Comparison of ENCODE assay signal across 9 cellular contexts in genomic region chr12:67483871-67484554, GRCh38.
DNase-seq lines count a peak whose midpoint lies in the region; ATAC-seq, FAIRE-seq and TF ChIP-seq lines count a peak whose summit lies in the region.
"Had no signal": no experiment of that assay in that cellular context is flagged by ENCODE, and none has a peak within 500 bp of the region (broad histone marks: within the 10 kb centered on the region; RNA-seq: fewer than 3 reads in every experiment).

No MANE protein-coding gene starts in this region.

- H3K36me3 Mint-ChIP-seq in mesothelial cell of epicardium: peaks cover 1% of the 10 kb centered on the region

- in situ Hi-C loops in transverse colon (cut with MboI; ENCODE audit: low pct_ligation_motif_present in 1 of 4, low pct_unique_long_range_greater_than_20kb in 1 of 4, low sequenced_read_pairs in 3 of 4): no loop called here

- peak overlapping the region; percentile 6 for H3K27ac Mint-ChIP-seq in mesothelial cell of epicardium

- peaks cover 0 to 18% (median 6%) of the 10 kb centered on the region in 4 donors for H3K4me1 ChIP-seq in transverse colon

- intact Hi-C loops in transverse colon (cut with DNase I; ENCODE audit: low total_unique reads): no loop called here

- ATAC-seq in GM21423 (IDR thresholded peaks at IDR 0.05; ENCODE audit: unreplicated experiment) (peak; percentile 21), GM19455 (IDR thresholded peaks at IDR 0.05; ENCODE audit: unreplicated experiment) (no peak)
- ATAC-seq: Panc1 had no signal

- H3K27me3 ChIP-seq in MG63 (no peaks in the 10 kb centered on the region), transverse colon (no peaks in the 10 kb centered on the region)

- no peak overlapping the region for H3K4me3 Mint-ChIP-seq in mesothelial cell of epicardium

- TF ChIP-seq EP300 in transverse colon (IDR thresholded peaks at IDR 0.05; ENCODE audit: low read depth): no peak

- H3K36me3 ChIP-seq in MG63: no peaks in the 10 kb centered on the region
- H3K36me3 ChIP-seq in transverse colon: no peaks in the 10 kb centered on the region

- TF ChIP-seq POLR2A in transverse colon (IDR thresholded peaks at IDR 0.05): no peak
- no peak for TF ChIP-seq POLR2A in H54 (IDR thresholded peaks at IDR 0.05; ENCODE audit: low read depth, low read length)

- H3K4me1 Mint-ChIP-seq in mesothelial cell of epicardium: peaks cover 27% of the 10 kb centered on the region

- FAIRE-seq in H54 (lab: Jason Lieb, UNC): no peak

- H3K27ac ChIP-seq in transverse colon: peak overlapping the region in 2 of 4 donors; percentile 17 to 18

- H3K4me3 ChIP-seq in GM12864 (ENCODE audit: low read depth, low read length) (no peak overlapping the region), LNCaP clone FGC (ENCODE audit: low read depth, low read length) (no peak overlapping the region), MG63 (no peak overlapping the region), transverse colon (no peak overlapping the region)

- H3K9me3 Mint-ChIP-seq in mesothelial cell of epicardium: peaks cover 11% of the 10 kb centered on the region

- WGBS in transverse colon (ENCODE audit: low coverage in 1 of 2), 2 donors: 53 to 60% methylated on average over 1 to 3 of the region's 3 CpGs

- peak; percentile 47 for DNase-seq in GM12864 (ENCODE audit: low read depth)
- peak; percentile 49 for DNase-seq in LNCaP clone FGC (ENCODE audit: low read depth)
- DNase-seq in mesothelial cell of epicardium (ENCODE audit: low spot score in 2 of 2, unreplicated experiment in 2 of 2): no peak
- DNase-seq in MG63: no peak
- DNase-seq in transverse colon: no peak
- DNase-seq in H54 (ENCODE audit: insufficient read length, low spot score): no peak

- no peak for TF ChIP-seq CTCF in GM12864 (IDR thresholded peaks at IDR 0.05; ENCODE audit: low read depth, low read length, missing control alignments)
- TF ChIP-seq CTCF in LNCaP clone FGC (IDR thresholded peaks at IDR 0.05; ENCODE audit: control insufficient read depth, extremely low read depth, insufficient read depth): no peak
- no peak for TF ChIP-seq CTCF in mesothelial cell of epicardium (IDR thresholded peaks at IDR 0.05; ENCODE audit: unreplicated experiment)
- no peak for TF ChIP-seq CTCF in transverse colon (IDR thresholded peaks at IDR 0.05)

- H3K9me3 ChIP-seq in MG63 (peaks cover 4% of the 10 kb centered on the region; the same call in 1 of the 2 replicates), transverse colon (peaks cover 3 to 6% of the 10 kb centered on the region in 2 donors)

- no peaks in the 10 kb centered on the region for H3K27me3 Mint-ChIP-seq in mesothelial cell of epicardium (ENCODE audit: low read depth)

Comparison
In these comparisons a context has a peak if more than half of its experiments do, and no peak if none do; other contexts are left out.
1. DNase-seq: peak in GM12864 (single experiment) and LNCaP clone FGC (single experiment); none in mesothelial cell of epicardium (0 of 2), MG63 (single experiment), transverse colon (single experiment) and H54 (single experiment).